1 cellular context compared by ENCODE assay signal in genomic region chr2:37569986-37570688, GRCh38.
TF ChIP-seq lines count a peak whose summit lies in the region.

No MANE protein-coding gene starts in this region.

TF ChIP-seq in SK-N-SH, 30 proteins besides CTCF, POLR2A, EP300 and RAD21 (continued from another document):
- no peak for TF ChIP-seq REST (IDR thresholded peaks at IDR 0.05; ENCODE audit: low read depth, low read length)
- no peak for TF ChIP-seq EZH2phosphoT487 (IDR thresholded peaks at IDR 0.05; ENCODE audit: borderline replicate concordance, low read depth)
- no peak for TF ChIP-seq IRF3 (IDR thresholded peaks at IDR 0.05; ENCODE audit: low read depth, low read length)
- TF ChIP-seq YY1 (IDR thresholded peaks at IDR 0.05; ENCODE audit: low read depth): no peak
- no peak for TF ChIP-seq TEAD4 (IDR thresholded peaks at IDR 0.05; ENCODE audit: borderline replicate concordance, insufficient read depth)
- TF ChIP-seq USF2 (IDR thresholded peaks at IDR 0.05; ENCODE audit: borderline replicate concordance, low read depth, low read length): no peak
- no peak for TF ChIP-seq RCOR1 (IDR thresholded peaks at IDR 0.05; ENCODE audit: low read length)
- TF ChIP-seq SMC3 (IDR thresholded peaks at IDR 0.05; ENCODE audit: low read depth, low read length): no peak
TF ChIP-seq in SK-N-SH: peak in this region for 0.
